Comparison of ENCODE assay signal across 8 cellular contexts in the genomic region with DNA sequence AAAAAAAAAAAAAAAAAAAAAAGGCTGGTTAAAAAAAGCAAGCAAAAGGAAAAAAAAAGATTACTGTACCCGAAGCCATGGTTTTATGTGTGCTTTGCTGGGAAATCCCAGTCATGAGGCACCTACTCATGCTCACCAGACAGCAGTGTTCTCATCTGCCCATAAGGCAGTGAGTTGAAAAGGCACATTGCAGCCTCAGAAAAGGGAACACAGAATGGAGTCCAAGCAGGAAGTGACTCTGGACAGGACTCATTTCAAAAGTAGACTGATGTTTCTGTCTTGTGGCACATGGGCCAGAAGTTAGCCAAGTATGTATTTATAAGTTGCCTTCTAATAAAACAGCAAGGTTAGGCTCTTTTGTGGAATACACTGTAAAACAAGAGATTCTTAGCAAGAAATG. TPM values are rescaled to one million over a fixed set of nuclear protein-coding genes. Genes with fewer than 3 reads are reported as not detected.
DNase-seq lines count a peak whose midpoint lies in the region; ATAC-seq and TF ChIP-seq lines count a peak whose summit lies in the region.

No MANE protein-coding gene starts in this region.

- no peaks in the 10 kb centered on the region for H3K9me2 ChIP-seq in OCI-LY1 (ENCODE audit: low read depth, low read length)

- no peak overlapping the region for H2AFZ ChIP-seq in OCI-LY1 (ENCODE audit: low read length)

- no peaks in the 10 kb centered on the region for H3K27me3 ChIP-seq in OCI-LY1 (ENCODE audit: insufficient read depth, low read length)
- no peaks in the 10 kb centered on the region for H3K27me3 ChIP-seq in effector memory CD4-positive, alpha-beta T cell (replicated peaks; ENCODE audit: control insufficient read depth, insufficient read depth, low read length, poor library complexity, severe bottlenecking)
- H3K27me3 ChIP-seq in vagina = no peaks in the 10 kb centered on the region

- peak; percentile 74 for ATAC-seq in HG02678 (IDR thresholded peaks at IDR 0.05; ENCODE audit: unreplicated experiment)

- peak overlapping the region; percentile 64 for H3K9ac ChIP-seq in OCI-LY1 (ENCODE audit: low read length)

- intact Hi-C loops in vagina (cut with DNase I) = no loop called here

- TF ChIP-seq CTCF in OCI-LY1 (IDR thresholded peaks at IDR 0.05; ENCODE audit: low read length) (no peak), foreskin fibroblast (IDR thresholded peaks at IDR 0.05; ENCODE audit: low read depth, low read length) (no peak), vagina (IDR thresholded peaks at IDR 0.05) (no peak)

- H4K20me1 ChIP-seq in OCI-LY1 (ENCODE audit: insufficient read depth, low read length) = no peaks in the 10 kb centered on the region

- H3F3A ChIP-seq in OCI-LY1 (ENCODE audit: insufficient read depth, low read length) = peaks cover 12% of the 10 kb centered on the region; the same call in 1 of the 2 replicates

- peak overlapping the region; percentile 99 for H3K27ac ChIP-seq in OCI-LY1 (ENCODE audit: low read depth, low read length, poor library complexity, severe bottlenecking)
- H3K27ac ChIP-seq in effector memory CD4-positive, alpha-beta T cell (ENCODE audit: insufficient read depth, low read length, poor library complexity, severe bottlenecking) = no peak overlapping the region
- no peak overlapping the region for H3K27ac ChIP-seq in vagina

- no peaks in the 10 kb centered on the region for H3K79me2 ChIP-seq in OCI-LY1 (ENCODE audit: insufficient read depth, low read length)

- H3K4me2 ChIP-seq in OCI-LY1 (ENCODE audit: low read length) = peak overlapping the region; percentile 60; the same call in 1 of the 2 replicates

- H3K4me3 ChIP-seq in OCI-LY1 (ENCODE audit: low read depth, low read length, poor library complexity, severe bottlenecking) (no peak overlapping the region), foreskin fibroblast (ENCODE audit: low read depth in 1 of 2, low read length in 2 of 2) (no peak overlapping the region), vagina (no peak overlapping the region)
- no peak overlapping the region for H3K4me3 ChIP-seq in effector memory CD4-positive, alpha-beta T cell (ENCODE audit: insufficient read depth, low read depth, low read length, poor library complexity, severe bottlenecking)

- no peak for TF ChIP-seq POLR2A in vagina (IDR thresholded peaks at IDR 0.05)

- H3K36me3 ChIP-seq in OCI-LY1 (ENCODE audit: insufficient read depth, low read length) = peaks cover 87% of the 10 kb centered on the region
- peaks cover 5% of the 10 kb centered on the region for H3K36me3 ChIP-seq in effector memory CD4-positive, alpha-beta T cell (ENCODE audit: control insufficient read depth, insufficient read depth, low read length)
- H3K36me3 ChIP-seq in vagina = peaks cover 0 to 9% of the 10 kb centered on the region in 2 donors

- H3K9me3 ChIP-seq in OCI-LY1 (ENCODE audit: low read length) = no peaks in the 10 kb centered on the region
- H3K9me3 ChIP-seq in effector memory CD4-positive, alpha-beta T cell (ENCODE audit: control insufficient read depth, low read length) = no peaks in the 10 kb centered on the region
- H3K9me3 ChIP-seq in vagina = no peaks in the 10 kb centered on the region

- peak; percentile 40 for DNase-seq in activated naive CD4-positive, alpha-beta T cell treated with Interleukin-2 at 50 U/mL for 16 hours
- DNase-seq in activated naive CD4-positive, alpha-beta T cell (lab: John Stamatoyannopoulos, UW) = no peak
- peak; percentile 56 to 65 for DNase-seq in foreskin fibroblast
- no peak for DNase-seq in iPS-NIHi7 (ENCODE audit: extremely low spot score)
- DNase-seq in effector memory CD4-positive, alpha-beta T cell = no peak
- no peak for DNase-seq in vagina (ENCODE audit: extremely low spot score in 2 of 2)

- peaks cover 59% of the 10 kb centered on the region for H3K4me1 ChIP-seq in OCI-LY1 (ENCODE audit: insufficient read depth, low read length, severe bottlenecking)
- peaks cover 3% of the 10 kb centered on the region for H3K4me1 ChIP-seq in effector memory CD4-positive, alpha-beta T cell (ENCODE audit: control insufficient read depth, insufficient read depth, low read length, poor library complexity, severe bottlenecking)
- no peaks in the 10 kb centered on the region for H3K4me1 ChIP-seq in vagina

RNA-seq across cellular contexts. Expression of a gene that starts 40.2 kb away (rescaled TPM):
- 18.4 TPM for total RNA-seq in vagina

Comparison
In these comparisons a context has a peak if more than half of its experiments do, and no peak if none do; other contexts are left out.
1. DNase-seq: peak in activated naive CD4-positive, alpha-beta T cell treated with Interleukin-2 at 50 U/mL for 16 hours (single experiment) and foreskin fibroblast (2 of 2); none in activated naive CD4-positive, alpha-beta T cell (0 of 4), iPS-NIHi7 (single experiment), effector memory CD4-positive, alpha-beta T cell (0 of 3) and vagina (0 of 2).